Comparison of ENCODE assay signal across 1 cellular context in the genomic region with DNA sequence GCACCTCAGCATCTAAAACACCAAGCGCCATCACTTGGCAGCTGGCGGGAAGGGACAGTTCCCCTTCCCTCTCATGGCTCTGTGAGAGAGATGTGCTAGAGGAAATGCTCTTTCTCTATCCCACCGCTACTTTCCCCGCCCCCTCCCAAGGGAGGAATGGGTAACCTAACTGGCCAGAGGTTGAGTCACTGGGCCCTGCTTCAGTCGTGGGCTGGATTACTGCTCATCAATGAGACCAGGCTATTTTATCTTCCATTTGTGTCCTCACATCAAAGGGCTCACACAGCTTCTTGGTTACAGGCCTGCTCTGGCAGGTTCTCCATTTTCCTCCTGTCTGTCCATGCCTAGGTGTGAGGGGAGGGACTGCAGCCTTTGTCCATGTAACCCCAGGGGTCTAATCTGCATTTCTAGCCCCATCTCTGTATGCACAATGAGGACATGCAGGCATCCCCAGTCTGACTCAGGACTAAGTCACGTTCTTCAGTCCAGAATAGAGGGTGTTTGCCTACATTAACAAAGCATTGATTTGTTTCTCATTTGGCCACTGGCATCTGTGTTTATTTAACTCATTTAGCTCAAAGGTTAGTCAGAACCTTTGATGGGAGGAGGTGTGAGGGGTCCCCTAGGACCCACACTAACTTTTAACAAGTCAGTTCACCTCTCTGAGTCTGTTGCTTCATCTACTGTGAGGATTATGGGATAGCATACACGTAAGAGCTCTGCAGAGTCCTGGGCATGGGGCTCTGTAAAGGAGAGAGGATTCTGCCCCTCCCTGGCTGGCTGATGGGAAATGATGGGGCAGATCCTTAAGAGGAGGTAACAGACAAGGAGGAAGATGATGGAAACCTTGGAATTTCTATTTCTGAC.
TF ChIP-seq lines count a peak whose summit lies in the region.

No MANE protein-coding gene starts in this region.

TF ChIP-seq in HepG2, 621 proteins besides CTCF, POLR2A, EP300 and RAD21 (continued from another document and continues in another):
- TF ChIP-seq PRDM15 (CRISPR knock-in tag; IDR thresholded peaks at IDR 0.05) (no peak), U2AF2 (IDR thresholded peaks at IDR 0.05; ENCODE audit: low read depth, low read length) (no peak), KDM6A (CRISPR knock-in tag; IDR thresholded peaks at IDR 0.05; ENCODE audit: low read depth) (0 out of 2 replicates have a peak, but pooled peaks have one; percentile 19), ZNF552 (CRISPR knock-in tag; IDR thresholded peaks at IDR 0.05; ENCODE audit: borderline replicate concordance) (no peak), JUNB (CRISPR knock-in tag; IDR thresholded peaks at IDR 0.05; ENCODE audit: borderline replicate concordance) (peak; percentile 47; the same call in 1 of the 2 replicates), HCFC1 (IDR thresholded peaks at IDR 0.05; ENCODE audit: low read depth, low read length) (no peak), PHF8 (CRISPR knock-in tag; IDR thresholded peaks at IDR 0.05) (no peak), PAXIP1 (CRISPR knock-in tag; conservative IDR thresholded peaks at IDR 0.05) (peak; percentile 80), HMG20B (CRISPR knock-in tag; conservative IDR thresholded peaks at IDR 0.05) (0 out of 2 replicates have a peak, but pooled peaks have one; percentile 36), RCOR2 (CRISPR knock-in tag; IDR thresholded peaks at IDR 0.05) (peak; percentile 33; the same call in 1 of the 2 replicates), ZEB1 (IDR thresholded peaks at IDR 0.05; ENCODE audit: insufficient replicate concordance, low read depth) (peak; percentile 56), CERS6 (CRISPR knock-in tag; IDR thresholded peaks at IDR 0.05) (no peak), TAF1 (CRISPR knock-in tag; IDR thresholded peaks at IDR 0.05) (no peak), IRF2 (CRISPR knock-in tag; IDR thresholded peaks at IDR 0.05) (no peak), ZBTB37 (CRISPR knock-in tag; IDR thresholded peaks at IDR 0.05) (no peak), KDM2A (CRISPR knock-in tag; IDR thresholded peaks at IDR 0.05; ENCODE audit: borderline replicate concordance, low read depth) (no peak), TRIM22 (IDR thresholded peaks at IDR 0.05) (no peak), ZNF44 (CRISPR knock-in tag; IDR thresholded peaks at IDR 0.05) (no peak), REST (IDR thresholded peaks at IDR 0.05; ENCODE audit: borderline replicate concordance in 1 of 2, low read depth in 1 of 2, low read length in 2 of 2) (no peak), ZNF792 (CRISPR knock-in tag; IDR thresholded peaks at IDR 0.05) (peak; percentile 22; the same call in 1 of the 2 replicates), ARID2 (CRISPR knock-in tag; IDR thresholded peaks at IDR 0.05; ENCODE audit: borderline replicate concordance) (no peak), ZBTB44 (CRISPR knock-in tag; IDR thresholded peaks at IDR 0.05) (no peak), SIX1 (CRISPR knock-in tag; IDR thresholded peaks at IDR 0.05; ENCODE audit: borderline replicate concordance) (no peak), BCL6 (CRISPR knock-in tag; IDR thresholded peaks at IDR 0.05) (peak; percentile 22; the same call in 1 of the 2 replicates), SPEN (CRISPR knock-in tag; IDR thresholded peaks at IDR 0.05; ENCODE audit: low read depth) (no peak), SP140L (CRISPR knock-in tag; IDR thresholded peaks at IDR 0.05; ENCODE audit: borderline replicate concordance) (no peak), ZBTB8A (CRISPR knock-in tag; IDR thresholded peaks at IDR 0.05; ENCODE audit: borderline replicate concordance, low read depth) (no peak), ZNF12 (CRISPR knock-in tag; IDR thresholded peaks at IDR 0.05) (peak; percentile 15; the same call in 1 of the 2 replicates)
- TF ChIP-seq, protein P1, sequence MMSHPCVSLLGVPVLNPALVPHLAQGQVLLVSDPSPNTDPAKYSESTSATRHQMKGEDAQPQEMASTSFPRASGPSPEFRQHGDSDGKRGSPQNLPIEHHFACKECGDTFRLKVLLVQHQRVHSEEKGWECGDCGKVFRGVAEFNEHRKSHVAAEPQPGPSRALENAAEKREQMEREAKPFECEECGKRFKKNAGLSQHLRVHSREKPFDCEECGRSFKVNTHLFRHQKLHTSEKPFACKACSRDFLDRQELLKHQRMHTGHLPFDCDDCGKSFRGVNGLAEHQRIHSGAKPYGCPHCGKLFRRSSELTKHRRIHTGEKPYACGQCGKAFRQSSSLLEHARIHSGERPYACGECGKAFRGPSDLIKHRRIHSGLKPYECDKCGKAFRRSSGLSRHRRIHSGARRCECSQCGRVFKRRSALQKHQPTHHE (CRISPR knock-in tag; IDR thresholded peaks at IDR 0.05; ENCODE audit: borderline replicate concordance): no peak
- TF ChIP-seq, protein P2, sequence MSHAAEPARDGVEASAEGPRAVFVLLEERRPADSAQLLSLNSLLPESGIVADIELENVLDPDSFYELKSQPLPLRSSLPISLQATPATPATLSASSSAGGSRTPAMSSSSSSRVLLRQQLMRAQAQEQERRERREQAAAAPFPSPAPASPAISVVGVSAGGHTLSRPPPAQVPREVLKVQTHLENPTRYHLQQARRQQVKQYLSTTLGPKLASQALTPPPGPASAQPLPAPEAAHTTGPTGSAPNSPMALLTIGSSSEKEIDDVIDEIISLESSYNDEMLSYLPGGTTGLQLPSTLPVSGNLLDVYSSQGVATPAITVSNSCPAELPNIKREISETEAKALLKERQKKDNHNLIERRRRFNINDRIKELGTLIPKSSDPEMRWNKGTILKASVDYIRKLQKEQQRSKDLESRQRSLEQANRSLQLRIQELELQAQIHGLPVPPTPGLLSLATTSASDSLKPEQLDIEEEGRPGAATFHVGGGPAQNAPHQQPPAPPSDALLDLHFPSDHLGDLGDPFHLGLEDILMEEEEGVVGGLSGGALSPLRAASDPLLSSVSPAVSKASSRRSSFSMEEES (CRISPR knock-in tag; IDR thresholded peaks at IDR 0.05): no peak
